8 cellular contexts compared by ENCODE assay signal in genomic region chr20:44384423-44385027, GRCh38. TPM values are rescaled to one million over a fixed set of nuclear protein-coding genes. Genes with fewer than 3 reads are reported as not detected.
DNase-seq lines count a peak whose midpoint lies in the region; ATAC-seq and TF ChIP-seq lines count a peak whose summit lies in the region.

No MANE protein-coding gene starts in this region.

- H3K4me3 ChIP-seq in GM12875 (ENCODE audit: low read depth, low read length) (no peak overlapping the region), cardiac muscle cell (no peak overlapping the region), psoas muscle (no peak overlapping the region)

- H3K27ac ChIP-seq in cardiac muscle cell: no peak overlapping the region
- no peak overlapping the region for H3K27ac ChIP-seq in psoas muscle

- TF ChIP-seq CTCF in GM12875 (IDR thresholded peaks at IDR 0.05; ENCODE audit: borderline replicate concordance, insufficient read depth, low read depth, low read length): peak; percentile 89
- peak; percentile 94 for TF ChIP-seq CTCF in cardiac muscle cell (IDR thresholded peaks at IDR 0.05; ENCODE audit: low read depth, low read length)
- TF ChIP-seq CTCF in psoas muscle (IDR thresholded peaks at IDR 0.05): peak; percentile 77

- no peak overlapping the region for H3K27ac Mint-ChIP-seq in activated naive CD4-positive, alpha-beta T cell treated with anti-CD3 and anti-CD28 coated beads, Interleukin-2, amount 10 ng/mL, durations not matched to agents 7 days and 5 days

- DNase-seq in MV-4-11 (lab: John Stamatoyannopoulos, UW): peak; percentile 43
- DNase-seq in SKM-1 treated with dmso at 0.1 percent for 144 hours (lab: John Stamatoyannopoulos, UW; ENCODE audit: unreplicated experiment): peak; percentile 44
- peak; percentile 90 for DNase-seq in activated naive CD4-positive, alpha-beta T cell treated with anti-CD3 and anti-CD28 coated beads, Interleukin-2, amount 10 ng/mL, durations not matched to agents 7 days and 5 days
- peak; percentile 68 to 84 for DNase-seq in cardiac muscle cell (ENCODE audit: low read depth in 1 of 2, low spot score in 1 of 2)
- DNase-seq in psoas muscle: peak; percentile 82 to 85

- H3K36me3 Mint-ChIP-seq in activated naive CD4-positive, alpha-beta T cell treated with anti-CD3 and anti-CD28 coated beads, Interleukin-2, amount 10 ng/mL, durations not matched to agents 7 days and 5 days: no peaks in the 10 kb centered on the region

- no peaks in the 10 kb centered on the region for H3K9me3 Mint-ChIP-seq in activated naive CD4-positive, alpha-beta T cell treated with anti-CD3 and anti-CD28 coated beads, Interleukin-2, amount 10 ng/mL, durations not matched to agents 7 days and 5 days

- H3K36me3 ChIP-seq in cardiac muscle cell (no peaks in the 10 kb centered on the region), psoas muscle (ENCODE audit: insufficient read depth in 1 of 2, low read depth in 1 of 2) (no peaks in the 10 kb centered on the region)

- CTCF ChIA-PET in activated naive CD4-positive, alpha-beta T cell treated with anti-CD3 and anti-CD28 coated beads, Interleukin-2, amount 10 ng/mL, durations not matched to agents 7 days and 5 days (lab: Charles Lee): interaction anchor here (0.7 to 6.4 kb wide), 23 partner anchors 10 to 349 kb away, joined by 3 to 100 read pairs (median 4); partner anchors contain the start of gene FITM2

- peaks cover 21% of the 10 kb centered on the region for H3K27me3 Mint-ChIP-seq in activated naive CD4-positive, alpha-beta T cell treated with anti-CD3 and anti-CD28 coated beads, Interleukin-2, amount 10 ng/mL, durations not matched to agents 7 days and 5 days

- H3K27me3 ChIP-seq in cardiac muscle cell (no peaks in the 10 kb centered on the region), psoas muscle (ENCODE audit: insufficient read depth in 3 of 3, low read length in 2 of 3) (peaks cover 0 to 42% (median 0%) of the 10 kb centered on the region in 3 donors)

- H3K4me3 Mint-ChIP-seq in activated naive CD4-positive, alpha-beta T cell treated with anti-CD3 and anti-CD28 coated beads, Interleukin-2, amount 10 ng/mL, durations not matched to agents 7 days and 5 days: no peak overlapping the region

- H3K9me3 ChIP-seq in cardiac muscle cell (ENCODE audit: low read depth) (no peaks in the 10 kb centered on the region), psoas muscle (no peaks in the 10 kb centered on the region)

- intact Hi-C loops in psoas muscle (cut with DNase I): loop anchor here (5.0 kb wide), 3 partner anchors 228 to 298 kb away; no protein-coding TSS in a partner anchor

- WGBS in psoas muscle, 3 donors: 15 to 19% (median 18%) methylated on average over 9 of the region's 9 CpGs

- peaks cover 8% of the 10 kb centered on the region for H3K4me1 Mint-ChIP-seq in activated naive CD4-positive, alpha-beta T cell treated with anti-CD3 and anti-CD28 coated beads, Interleukin-2, amount 10 ng/mL, durations not matched to agents 7 days and 5 days

- no peaks in the 10 kb centered on the region for H3K4me1 ChIP-seq in cardiac muscle cell (ENCODE audit: low read depth)
- H3K4me1 ChIP-seq in psoas muscle: no peaks in the 10 kb centered on the region

- ATAC-seq in psoas muscle (peak; percentile 54 to 75 (median 70)), GM21515 (IDR thresholded peaks at IDR 0.05; ENCODE audit: unreplicated experiment) (no peak), GM18907 (IDR thresholded peaks at IDR 0.05; ENCODE audit: unreplicated experiment) (no peak)

RNA-seq across cellular contexts. Expression of gene HNF4A, which starts 29.0 kb away (rescaled TPM):
- total RNA-seq in cardiac muscle cell (0.09 TPM in 1 of 2 replicates, not detected in the other), psoas muscle (under 1 TPM in 1 of 4 donors, not detected in 3; 0.13 TPM)
- polyA plus RNA-seq in cardiac muscle cell (not detected in 2 replicates), psoas muscle (under 1 TPM in 2 of 3 donors, not detected in 1; 0.03 TPM)

RNA-seq across cellular contexts. Expression of gene R3HDML, which starts 47.7 kb away (rescaled TPM):
- not detected in 2 replicates for total RNA-seq in cardiac muscle cell
- polyA plus RNA-seq in cardiac muscle cell: not detected in 2 replicates
- total RNA-seq in psoas muscle: not detected
- not detected for polyA plus RNA-seq in psoas muscle

Comparison
In these comparisons a context has a peak if more than half of its experiments do, and no peak if none do; other contexts are left out.
1. ATAC-seq: peak in psoas muscle (4 of 4); none in GM21515 (single experiment) and GM18907 (single experiment).
2. Peak in every context shown above with its lines, with median percentiles within 50 percentile points of each other: CTCF ChIP-seq and DNase-seq.